ENCODE assay signal across 1 cellular context in the genomic region with DNA sequence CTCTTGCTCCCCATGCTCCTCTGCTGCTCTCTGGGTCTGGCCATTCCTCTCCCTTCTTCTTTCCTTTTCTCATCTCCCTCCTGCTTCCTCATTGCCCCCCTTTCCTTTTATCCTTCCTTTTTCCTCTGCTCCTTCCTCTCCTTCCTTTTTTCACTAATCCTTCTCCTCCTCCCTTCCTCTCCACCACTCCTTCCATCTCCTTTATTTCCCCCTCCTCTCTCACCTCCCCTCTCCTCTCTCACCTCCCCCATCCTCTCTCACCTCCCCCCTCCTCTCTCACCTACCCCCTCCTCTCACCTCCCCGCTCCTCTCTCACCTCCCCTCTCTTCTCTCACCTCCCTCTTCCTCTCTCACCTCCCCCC.
TF ChIP-seq lines count a peak whose summit lies in the region.

No MANE protein-coding gene starts in this region.

TF ChIP-seq in HEK293, 187 proteins besides CTCF, POLR2A, EP300 and RAD21 (continued from another document):
- TF ChIP-seq, protein P1, sequence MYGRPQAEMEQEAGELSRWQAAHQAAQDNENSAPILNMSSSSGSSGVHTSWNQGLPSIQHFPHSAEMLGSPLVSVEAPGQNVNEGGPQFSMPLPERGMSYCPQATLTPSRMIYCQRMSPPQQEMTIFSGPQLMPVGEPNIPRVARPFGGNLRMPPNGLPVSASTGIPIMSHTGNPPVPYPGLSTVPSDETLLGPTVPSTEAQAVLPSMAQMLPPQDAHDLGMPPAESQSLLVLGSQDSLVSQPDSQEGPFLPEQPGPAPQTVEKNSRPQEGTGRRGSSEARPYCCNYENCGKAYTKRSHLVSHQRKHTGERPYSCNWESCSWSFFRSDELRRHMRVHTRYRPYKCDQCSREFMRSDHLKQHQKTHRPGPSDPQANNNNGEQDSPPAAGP (tag by site-specific recombination; IDR thresholded peaks at IDR 0.05) = no peak
- no peak for TF ChIP-seq OSR2 (tag by site-specific recombination; IDR thresholded peaks at IDR 0.05)
- no peak for TF ChIP-seq ZNF560 (tag by site-specific recombination; IDR thresholded peaks at IDR 0.05; ENCODE audit: borderline replicate concordance)
- TF ChIP-seq ZNF629 (tag by site-specific recombination; IDR thresholded peaks at IDR 0.05) = no peak
- TF ChIP-seq ZXDB (tag by site-specific recombination; IDR thresholded peaks at IDR 0.05) = no peak
